8 cellular contexts compared by ENCODE assay signal in the genomic region with DNA sequence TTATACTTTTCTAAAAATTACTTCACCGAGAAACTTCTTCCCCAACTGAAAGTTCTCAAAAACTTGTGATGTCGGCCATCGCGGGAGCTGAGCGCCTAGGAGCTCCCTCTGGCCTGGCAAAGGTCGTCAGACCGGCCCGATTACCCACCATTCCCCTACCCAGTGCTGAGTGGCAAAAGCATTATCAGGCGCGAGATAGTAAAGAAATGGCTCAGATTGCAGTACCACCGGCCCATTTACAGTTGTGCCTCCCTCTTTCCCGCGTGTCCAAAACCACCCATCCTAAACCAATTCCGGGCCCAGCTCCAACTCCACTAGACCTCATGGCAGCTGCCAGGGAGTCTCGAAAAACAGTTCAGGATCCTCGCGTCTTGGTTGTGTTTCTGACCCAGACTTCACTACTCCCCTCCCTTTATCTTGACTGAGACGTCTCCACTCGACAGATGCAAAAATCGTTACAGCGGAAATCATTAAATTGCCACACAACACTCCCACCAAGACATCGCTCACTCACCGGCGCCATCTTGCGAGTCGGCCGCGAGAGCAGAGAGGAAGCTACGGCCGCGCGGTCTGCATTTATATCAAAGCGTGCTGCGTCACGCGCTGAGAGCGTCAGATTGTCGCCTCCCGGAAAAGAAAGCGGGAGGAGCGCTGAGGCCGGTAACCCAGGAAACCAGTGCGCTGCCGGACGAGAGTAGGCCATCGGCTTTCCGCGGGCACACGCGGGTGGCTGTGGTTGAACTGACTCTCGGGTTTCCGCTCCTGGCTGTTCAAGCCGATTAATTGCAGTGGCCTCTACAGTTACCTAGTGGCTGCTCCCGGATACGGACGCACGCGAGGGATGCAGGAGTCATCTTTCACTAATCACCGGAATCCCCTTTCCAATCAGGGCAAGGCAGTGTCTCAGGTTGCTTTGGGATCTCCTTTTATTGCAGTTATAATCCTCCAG. TPM values are rescaled to one million over a fixed set of nuclear protein-coding genes. Genes with fewer than 3 reads are reported as not detected.
DNase-seq lines count a peak whose midpoint lies in the region; FAIRE-seq and TF ChIP-seq lines count a peak whose summit lies in the region.

A gene (minus strand): TSS at position 551 of the 949 bp plus-strand sequence. CDS start 28 bp downstream, at position 523.

- TF ChIP-seq POLR2A in ovary (IDR thresholded peaks at IDR 0.05), result peak; percentile 84
- peak; percentile 80 to 88 for TF ChIP-seq POLR2A in tibial nerve (IDR thresholded peaks at IDR 0.05)

- no peak for TF ChIP-seq EP300 in ovary (IDR thresholded peaks at IDR 0.05)
- TF ChIP-seq EP300 in tibial nerve (IDR thresholded peaks at IDR 0.05), result peak; percentile 36 to 99

- intact Hi-C loops in ovary (cut with DNase I), result loop anchor here in 1 of 4 donors (10.0 kb wide), 1 partner anchor 685 kb away; a partner anchor contains a TSS

- peak in 2 of 3 donors; percentile 29 to 33 for TF ChIP-seq CTCF in ovary (IDR thresholded peaks at IDR 0.05)
- TF ChIP-seq CTCF in tibial nerve (IDR thresholded peaks at IDR 0.05), result peak in 2 of 5 experiments; percentile 30 to 39

- H3K36me3 ChIP-seq in ovary (no peaks in the 10 kb centered on the region), tibial nerve (peaks cover 0 to 25% (median 12%) of the 10 kb centered on the region in 3 donors)

- H3K4me1 ChIP-seq in ovary (ENCODE audit: insufficient read depth) (peaks cover 4% of the 10 kb centered on the region), tibial nerve (peaks cover 0 to 28% (median 25%) of the 10 kb centered on the region in 4 donors)

- H3K4me3 ChIP-seq in ovary (peak within 1 kb of the TSS; percentile 82), tibial nerve (peak within 1 kb of the TSS; percentile 63 to 74 (median 68))

- no peaks in the 10 kb centered on the region for H3K9me3 ChIP-seq in ovary
- peaks cover 0 to 8% (median 0%) of the 10 kb centered on the region in 4 donors for H3K9me3 ChIP-seq in tibial nerve

- 0% methylated on average over 59 of the region's 59 CpGs for WGBS in ovary, 3 donors
- 0 to 1% methylated on average over 44 to 59 of the region's 59 CpGs for WGBS in tibial nerve, 2 donors

- DNase-seq in HCEC 1CT, result peak; percentile 94
- DNase-seq in NCI-H460 (ENCODE audit: extremely low read depth, low read depth), result peak; percentile 92
- peak; percentile 97 for DNase-seq in activated effector memory CD4-positive, alpha-beta T cell treated with anti-CD3 and anti-CD28 coated beads, Interleukin-2, amount 50 U/mL, for 16 hours
- DNase-seq in globus pallidus (ENCODE audit: low spot score), result peak; percentile 95
- DNase-seq in ovary, result peak; percentile 92 to 95 (median 93)
- DNase-seq in tibial nerve (ENCODE audit: low spot score in 2 of 2), result peak; percentile 91 to 94
- no peak for DNase-seq in NCI-H446 (lab: John Stamatoyannopoulos, UW)

- H3K27me3 ChIP-seq in ovary (no peaks in the 10 kb centered on the region), tibial nerve (no peaks in the 10 kb centered on the region)

- FAIRE-seq in G401.6 (lab: Jason Lieb, UNC), result peak; percentile 96

- H3K27ac ChIP-seq in ovary (peak within 1 kb of the TSS; percentile 33 to 82), tibial nerve (peak within 1 kb of the TSS; percentile 75 to 93 (median 84))

RNA-seq across cellular contexts. Expression of the gene that starts here (rescaled TPM):
- total RNA-seq in NCI-H460 (2014; rRNA removed; shearing (Covaris generic)), result 551 and 563 TPM in 2 replicates
- polyA plus RNA-seq in NCI-H460 (2014; cell fraction: nucleus; rRNA removed), result 857 and 1,056 TPM in 2 replicates
- total RNA-seq in ovary (100 to 1,000 TPM in 2 of 7 donors, 10 to 100 TPM in 5; 41.7 to 171 (median 68.4) TPM), tibial nerve (10 to 100 TPM; 59.0 to 96.6 (median 88.2) TPM)
- polyA plus RNA-seq in ovary, result 100 to 1,000 TPM in 1 of 2 donors, 10 to 100 TPM in 1; 41.7 to 105 TPM

Comparison
In these comparisons a context has a peak if more than half of its experiments do, and no peak if none do; other contexts are left out.
1. DNase-seq: peak in HCEC 1CT (single experiment), NCI-H460 (single experiment), activated effector memory CD4-positive, alpha-beta T cell treated with anti-CD3 and anti-CD28 coated beads, Interleukin-2, amount 50 U/mL, for 16 hours (single experiment), globus pallidus (single experiment), ovary (5 of 5) and tibial nerve (2 of 2); none in NCI-H446 (0 of 2).